In the genomic region with DNA sequence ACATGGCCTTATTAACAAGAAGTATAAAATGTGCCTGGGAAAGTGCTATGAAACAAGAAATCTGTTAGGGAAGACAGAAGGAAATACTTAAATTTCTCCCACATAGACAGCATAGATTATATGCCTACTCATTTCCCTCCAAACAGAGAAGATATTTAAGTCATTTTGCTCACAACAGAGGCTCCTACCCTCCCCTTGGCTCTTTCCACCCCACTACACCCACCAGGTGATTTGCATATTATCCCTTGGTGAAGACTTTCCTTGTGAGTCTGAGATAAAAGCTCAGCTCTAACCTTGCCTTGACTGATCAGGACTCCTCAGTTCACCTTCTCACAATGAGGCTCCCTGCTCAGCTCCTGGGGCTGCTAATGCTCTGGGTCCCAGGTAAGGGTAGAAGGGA, we compare ENCODE assay signal across 8 cellular contexts.
DNase-seq lines count a peak whose midpoint lies in the region; ATAC-seq and TF ChIP-seq lines count a peak whose summit lies in the region.
"Not testable (repeated sequence)": the region's sequence is repeated elsewhere in the genome, so short reads cannot be mapped to it uniquely, and the experiment has no call there.

No MANE protein-coding gene starts in this region.

- CTCF ChIA-PET in activated B cell treated with CpG ODN at 0.5 μM for 24 hours (lab: Charles Lee) = not testable (repeated sequence)

- H3K36me3 Mint-ChIP-seq in activated B cell treated with CpG ODN at 0.5 μM for 24 hours (ENCODE audit: low read depth) = not testable (repeated sequence)

- not testable (repeated sequence) for H3K9me3 Mint-ChIP-seq in activated B cell treated with CpG ODN at 0.5 μM for 24 hours

- H3K4me3 ChIP-seq in BLaER1 treated with 17β-estradiol and CSF1 and Interleukin-3, amounts not matched to agents 10 nM and 100 nM = not testable (repeated sequence)

- H3K27ac Mint-ChIP-seq in activated B cell treated with CpG ODN at 0.5 μM for 24 hours = not testable (repeated sequence)

- POLR2A ChIA-PET in activated B cell treated with CpG ODN at 0.5 μM for 24 hours (lab: Charles Lee) = not testable (repeated sequence)

- H3K9ac ChIP-seq in BLaER1 treated with 17β-estradiol and CSF1 and Interleukin-3, amounts not matched to agents 10 nM and 100 nM = not testable (repeated sequence)

- peak; percentile 56 for ATAC-seq in GM19351 (IDR thresholded peaks at IDR 0.05; ENCODE audit: unreplicated experiment)
- peak; percentile 59 for ATAC-seq in GM21723 (IDR thresholded peaks at IDR 0.05; ENCODE audit: unreplicated experiment)
- peak; percentile 54 for ATAC-seq in HG02885 (IDR thresholded peaks at IDR 0.05; ENCODE audit: poor library complexity, unreplicated experiment)
- peak; percentile 46 for ATAC-seq in HG03378 (IDR thresholded peaks at IDR 0.05; ENCODE audit: unreplicated experiment)
- ATAC-seq in activated B cell treated with CpG ODN at 0.5 μM for 24 hours (ENCODE audit: low read depth) = not testable (repeated sequence)

- H3K27me3 ChIP-seq in BLaER1 treated with 17β-estradiol and CSF1 and Interleukin-3, amounts not matched to agents 10 nM and 100 nM = not testable (repeated sequence)

- H3K36me3 ChIP-seq in BLaER1 treated with 17β-estradiol and CSF1 and Interleukin-3, amounts not matched to agents 10 nM and 100 nM = not testable (repeated sequence)

- not testable (repeated sequence) for H3K27me3 Mint-ChIP-seq in activated B cell treated with CpG ODN at 0.5 μM for 24 hours

- TF ChIP-seq CTCF in activated B cell treated with CpG ODN at 0.5 μM for 24 hours (IDR thresholded peaks at IDR 0.05) = not testable (repeated sequence)

- H3K4me1 ChIP-seq in BLaER1 treated with 17β-estradiol and CSF1 and Interleukin-3, amounts not matched to agents 10 nM and 100 nM = peaks cover 4 to 30% (median 13%) of the 10 kb centered on the region in 10 experiments; a peak in 17 of 20 replicates

- peak; percentile 81 for DNase-seq in NAMALWA (ENCODE audit: low spot score)
- DNase-seq in activated B cell treated with CpG ODN at 0.5 μM for 24 hours = not testable (repeated sequence)
- peak; percentile 30 for DNase-seq in putamen (ENCODE audit: low spot score)

- peaks cover 18% of the 10 kb centered on the region for H3K4me1 Mint-ChIP-seq in activated B cell treated with CpG ODN at 0.5 μM for 24 hours

- peak overlapping the region in 10 of 11 experiments; percentile 23 to 67 (median 43); a peak in 16 of 22 replicates for H3K4me2 ChIP-seq in BLaER1 treated with 17β-estradiol and CSF1 and Interleukin-3, amounts not matched to agents 10 nM and 100 nM

- not testable (repeated sequence) for H3K9me3 ChIP-seq in BLaER1 treated with 17β-estradiol and CSF1 and Interleukin-3, amounts not matched to agents 10 nM and 100 nM (replicated peaks in 1 of 11)

- peak overlapping the region; percentile 19 for H3K4me3 Mint-ChIP-seq in activated B cell treated with CpG ODN at 0.5 μM for 24 hours

- H3K27ac ChIP-seq in BLaER1 treated with 17β-estradiol and CSF1 and Interleukin-3, amounts not matched to agents 10 nM and 100 nM = not testable (repeated sequence)

- not testable (repeated sequence) for H4K20me1 ChIP-seq in BLaER1 treated with 17β-estradiol and CSF1 and Interleukin-3, amounts not matched to agents 10 nM and 100 nM

- intact Hi-C loops in activated B cell treated with CpG ODN at 0.5 μM for 24 hours (cut with micrococcal nuclease) = not testable (repeated sequence)
